Comparison of ENCODE assay signal across 2 cellular contexts in genomic region chr14:32609388-32609787, GRCh38.
A peak's percentile ranks its signal among the peaks of the same experiment; 100 is the strongest.
TF ChIP-seq lines count a peak whose summit lies in the region.

No MANE protein-coding gene starts in this region.

TF ChIP-seq in IMR-90, 13 proteins besides CTCF, POLR2A, EP300 and RAD21:
- no peak for TF ChIP-seq MAZ (IDR thresholded peaks at IDR 0.05; ENCODE audit: borderline replicate concordance, low read depth, low read length)
- TF ChIP-seq NFE2L2 (IDR thresholded peaks at IDR 0.05; ENCODE audit: low read depth, low read length), result no peak
- no peak for TF ChIP-seq RFX5 (IDR thresholded peaks at IDR 0.05; ENCODE audit: low read depth, low read length)
- no peak for TF ChIP-seq MXI1 (IDR thresholded peaks at IDR 0.05; ENCODE audit: borderline replicate concordance, low read depth, low read length)
- no peak for TF ChIP-seq FOS (IDR thresholded peaks at IDR 0.05; ENCODE audit: low read depth, low read length)
- TF ChIP-seq BHLHE40 (IDR thresholded peaks at IDR 0.05; ENCODE audit: low read depth, low read length), result no peak
- no peak for TF ChIP-seq RCOR1 (IDR thresholded peaks at IDR 0.05; ENCODE audit: insufficient replicate concordance, low read length)
- no peak for TF ChIP-seq CHD1 (IDR thresholded peaks at IDR 0.05; ENCODE audit: low read depth, low read length)
- TF ChIP-seq ELK1 (IDR thresholded peaks at IDR 0.05; ENCODE audit: borderline replicate concordance, low read depth, low read length), result no peak
- no peak for TF ChIP-seq SMC3 (IDR thresholded peaks at IDR 0.05; ENCODE audit: low read depth, low read length)
- no peak for TF ChIP-seq CEBPB (IDR thresholded peaks at IDR 0.05; ENCODE audit: low read depth, low read length)

TF ChIP-seq in neural cell, 6 proteins besides CTCF, POLR2A, EP300 and RAD21:
- TF ChIP-seq, protein P1, sequence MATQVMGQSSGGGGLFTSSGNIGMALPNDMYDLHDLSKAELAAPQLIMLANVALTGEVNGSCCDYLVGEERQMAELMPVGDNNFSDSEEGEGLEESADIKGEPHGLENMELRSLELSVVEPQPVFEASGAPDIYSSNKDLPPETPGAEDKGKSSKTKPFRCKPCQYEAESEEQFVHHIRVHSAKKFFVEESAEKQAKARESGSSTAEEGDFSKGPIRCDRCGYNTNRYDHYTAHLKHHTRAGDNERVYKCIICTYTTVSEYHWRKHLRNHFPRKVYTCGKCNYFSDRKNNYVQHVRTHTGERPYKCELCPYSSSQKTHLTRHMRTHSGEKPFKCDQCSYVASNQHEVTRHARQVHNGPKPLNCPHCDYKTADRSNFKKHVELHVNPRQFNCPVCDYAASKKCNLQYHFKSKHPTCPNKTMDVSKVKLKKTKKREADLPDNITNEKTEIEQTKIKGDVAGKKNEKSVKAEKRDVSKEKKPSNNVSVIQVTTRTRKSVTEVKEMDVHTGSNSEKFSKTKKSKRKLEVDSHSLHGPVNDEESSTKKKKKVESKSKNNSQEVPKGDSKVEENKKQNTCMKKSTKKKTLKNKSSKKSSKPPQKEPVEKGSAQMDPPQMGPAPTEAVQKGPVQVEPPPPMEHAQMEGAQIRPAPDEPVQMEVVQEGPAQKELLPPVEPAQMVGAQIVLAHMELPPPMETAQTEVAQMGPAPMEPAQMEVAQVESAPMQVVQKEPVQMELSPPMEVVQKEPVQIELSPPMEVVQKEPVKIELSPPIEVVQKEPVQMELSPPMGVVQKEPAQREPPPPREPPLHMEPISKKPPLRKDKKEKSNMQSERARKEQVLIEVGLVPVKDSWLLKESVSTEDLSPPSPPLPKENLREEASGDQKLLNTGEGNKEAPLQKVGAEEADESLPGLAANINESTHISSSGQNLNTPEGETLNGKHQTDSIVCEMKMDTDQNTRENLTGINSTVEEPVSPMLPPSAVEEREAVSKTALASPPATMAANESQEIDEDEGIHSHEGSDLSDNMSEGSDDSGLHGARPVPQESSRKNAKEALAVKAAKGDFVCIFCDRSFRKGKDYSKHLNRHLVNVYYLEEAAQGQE (IDR thresholded peaks at IDR 0.05; ENCODE audit: borderline replicate concordance), result peak; percentile 38
- TF ChIP-seq SMC3 (conservative IDR thresholded peaks at IDR 0.05; ENCODE audit: poor library complexity) (no peak), POLR2AphosphoS5 (IDR thresholded peaks at IDR 0.05) (peak; percentile 67), MXI1 (conservative IDR thresholded peaks at IDR 0.05; ENCODE audit: poor library complexity, severe bottlenecking) (no peak), EZH2 (IDR thresholded peaks at IDR 0.05; ENCODE audit: borderline replicate concordance, insufficient read depth, low read length, poor library complexity, severe bottlenecking) (no peak), TAF1 (IDR thresholded peaks at IDR 0.05; ENCODE audit: low read depth) (no peak)
TF ChIP-seq in neural cell: peak in this region for 2.
